In genomic region chr9:69326261-69326660, GRCh38 we compare ENCODE assay signal across 1 cellular context.
TF ChIP-seq lines count a peak whose summit lies in the region.

No MANE protein-coding gene starts in this region.

TF ChIP-seq in HEK293, 187 proteins besides CTCF, POLR2A, EP300 and RAD21 (continued from another document):
- TF ChIP-seq PRDM6 (tag by site-specific recombination; IDR thresholded peaks at IDR 0.05) (no peak), ZBTB11 (tag by site-specific recombination; conservative IDR thresholded peaks at IDR 0.05; ENCODE audit: low read depth) (no peak), ZNF777 (tag by site-specific recombination; IDR thresholded peaks at IDR 0.05; ENCODE audit: borderline replicate concordance) (no peak), ZSCAN16 (tag by site-specific recombination; IDR thresholded peaks at IDR 0.05) (no peak), ZNF354C (tag by site-specific recombination; IDR thresholded peaks at IDR 0.05; ENCODE audit: borderline replicate concordance, low read depth) (no peak), GLI2 (tag by site-specific recombination; IDR thresholded peaks at IDR 0.05; ENCODE audit: borderline replicate concordance, low read depth) (no peak), ZNF830 (tag by site-specific recombination; IDR thresholded peaks at IDR 0.05; ENCODE audit: low read depth) (no peak), TSHZ1 (tag by site-specific recombination; IDR thresholded peaks at IDR 0.05; ENCODE audit: borderline replicate concordance) (no peak)
- TF ChIP-seq, protein P1, sequence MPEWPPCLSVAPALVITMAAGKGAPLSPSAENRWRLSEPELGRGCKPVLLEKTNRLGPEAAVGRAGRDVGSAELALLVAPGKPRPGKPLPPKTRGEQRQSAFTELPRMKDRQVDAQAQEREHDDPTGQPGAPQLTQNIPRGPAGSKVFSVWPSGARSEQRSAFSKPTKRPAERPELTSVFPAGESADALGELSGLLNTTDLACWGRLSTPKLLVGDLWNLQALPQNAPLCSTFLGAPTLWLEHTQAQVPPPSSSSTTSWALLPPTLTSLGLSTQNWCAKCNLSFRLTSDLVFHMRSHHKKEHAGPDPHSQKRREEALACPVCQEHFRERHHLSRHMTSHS (tag by site-specific recombination; IDR thresholded peaks at IDR 0.05): no peak
- TF ChIP-seq, protein P2, sequence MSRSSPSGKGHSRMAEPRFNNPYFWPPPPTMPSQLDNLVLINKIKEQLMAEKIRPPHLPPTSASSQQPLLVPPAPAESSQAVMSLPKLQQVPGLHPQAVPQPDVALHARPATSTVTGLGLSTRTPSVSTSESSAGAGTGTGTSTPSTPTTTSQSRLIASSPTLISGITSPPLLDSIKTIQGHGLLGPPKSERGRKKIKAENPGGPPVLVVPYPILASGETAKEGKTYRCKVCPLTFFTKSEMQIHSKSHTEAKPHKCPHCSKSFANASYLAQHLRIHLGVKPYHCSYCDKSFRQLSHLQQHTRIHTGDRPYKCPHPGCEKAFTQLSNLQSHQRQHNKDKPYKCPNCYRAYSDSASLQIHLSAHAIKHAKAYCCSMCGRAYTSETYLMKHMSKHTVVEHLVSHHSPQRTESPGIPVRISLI (tag by site-specific recombination; IDR thresholded peaks at IDR 0.05): no peak
- TF ChIP-seq, protein P3, sequence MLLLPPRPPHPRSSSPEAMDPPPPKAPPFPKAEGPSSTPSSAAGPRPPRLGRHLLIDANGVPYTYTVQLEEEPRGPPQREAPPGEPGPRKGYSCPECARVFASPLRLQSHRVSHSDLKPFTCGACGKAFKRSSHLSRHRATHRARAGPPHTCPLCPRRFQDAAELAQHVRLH (tag by site-specific recombination; IDR thresholded peaks at IDR 0.05): no peak
